ENCODE assay signal across 1 cellular context in genomic region chr19:3697094-3697493, GRCh38.
TF ChIP-seq lines count a peak whose summit lies in the region.

No MANE protein-coding gene starts in this region.

TF ChIP-seq in K562, 482 proteins besides CTCF, POLR2A, EP300 and RAD21:
- TF ChIP-seq TGIF2 (CRISPR knock-in tag; IDR thresholded peaks at IDR 0.05), result no peak
- TF ChIP-seq ZNF263 (CRISPR knock-in tag; IDR thresholded peaks at IDR 0.05; ENCODE audit: borderline replicate concordance), result peak; percentile 97
TF ChIP-seq in K562: peak in this region for 1.
